Comparison of ENCODE assay signal across 15 cellular contexts in the genomic region with DNA sequence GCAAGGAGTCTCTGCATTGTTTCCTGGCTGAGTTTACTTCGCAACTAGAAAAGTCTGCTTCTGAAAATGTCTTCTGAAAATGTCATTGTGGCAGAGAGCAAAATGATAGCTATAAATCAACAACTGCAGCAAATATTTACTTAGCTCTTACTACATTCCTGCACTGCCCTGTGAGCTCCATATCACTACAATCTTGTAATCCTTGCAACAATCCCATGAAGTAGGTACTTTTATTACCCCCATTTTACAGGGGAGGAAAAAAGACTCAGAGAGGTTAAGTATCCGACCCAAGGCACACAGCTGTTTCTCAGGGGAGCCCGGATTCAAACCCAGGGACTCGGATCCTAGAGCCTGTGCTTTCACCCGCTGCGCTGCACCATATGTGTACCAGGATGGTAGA. TPM values are rescaled to one million over a fixed set of nuclear protein-coding genes. Genes with fewer than 3 reads are reported as not detected.
A peak's percentile ranks its signal among the peaks of the same experiment; 100 is the strongest.
DNase-seq lines count a peak whose midpoint lies in the region; ATAC-seq and TF ChIP-seq lines count a peak whose summit lies in the region.
"Had no signal": no experiment of that assay in that cellular context is flagged by ENCODE, and none has a peak within 500 bp of the region (broad histone marks: within the 10 kb centered on the region; RNA-seq: fewer than 3 reads in every experiment).

No MANE protein-coding gene starts in this region.

- no peaks in the 10 kb centered on the region for H3K36me3 Mint-ChIP-seq in natural killer cell treated with Interleukin-12 subunit alpha and Interleukin-12 subunit beta and Interleukin-15 and Interleukin-18, amount 100 ng/mL, for 72 hours

- no peak overlapping the region for H3K27ac Mint-ChIP-seq in natural killer cell treated with Interleukin-12 subunit alpha and Interleukin-12 subunit beta and Interleukin-15 and Interleukin-18, amount 100 ng/mL, for 72 hours
- H3K27ac Mint-ChIP-seq: T-helper 2 cell treated with Interferon-gamma antibody and Interleukin-4, amounts not matched to agents 5 μg/mL and 100 μg/mL, for 36 hours had no signal

- H3K27me3 ChIP-seq in BLaER1 = no peaks in the 10 kb centered on the region
- H3K27me3 ChIP-seq in colonic mucosa = no peaks in the 10 kb centered on the region
- H3K27me3 ChIP-seq in muscle layer of duodenum (ENCODE audit: low read depth, low read length) = no peaks in the 10 kb centered on the region
- no peaks in the 10 kb centered on the region for H3K27me3 ChIP-seq in BE2C

- H3K36me3 ChIP-seq in BLaER1 (no peaks in the 10 kb centered on the region), colonic mucosa (no peaks in the 10 kb centered on the region), muscle layer of duodenum (ENCODE audit: control insufficient read depth in 1 of 2, insufficient read depth in 2 of 2, low read length in 2 of 2) (no peaks in the 10 kb centered on the region), BE2C (no peaks in the 10 kb centered on the region)

- peak overlapping the region; percentile 53 for H3K9ac ChIP-seq in BLaER1
- H3K9ac ChIP-seq in colonic mucosa (ENCODE audit: low read depth in 2 of 2, low read length in 2 of 2) = peak overlapping the region in 1 of 2 donors; percentile 30

- H3K4me2 ChIP-seq in BLaER1 = peak overlapping the region; percentile 93

- H3K9me3 ChIP-seq in BLaER1 = no peaks in the 10 kb centered on the region
- no peaks in the 10 kb centered on the region for H3K9me3 ChIP-seq in colonic mucosa
- H3K9me3 ChIP-seq in muscle layer of duodenum (ENCODE audit: control insufficient read depth in 1 of 2, low read length in 2 of 2) = no peaks in the 10 kb centered on the region
- no peaks in the 10 kb centered on the region for H3K9me3 ChIP-seq in BE2C
- H3K9me3 ChIP-seq: psoas muscle had no signal

- ATAC-seq in HG03442 (IDR thresholded peaks at IDR 0.05; ENCODE audit: unreplicated experiment) (no peak), HG02970 (IDR thresholded peaks at IDR 0.05; ENCODE audit: low FRiP score, unreplicated experiment) (no peak)
- ATAC-seq in natural killer cell treated with Interleukin-12 subunit alpha and Interleukin-12 subunit beta and Interleukin-15 and Interleukin-18, amount 100 ng/mL, for 72 hours = no peak

- no peak for TF ChIP-seq CTCF in colonic mucosa (IDR thresholded peaks at IDR 0.05)
- TF ChIP-seq CTCF in BE2C (IDR thresholded peaks at IDR 0.05; ENCODE audit: low read depth, low read length) = no peak

- H3K27me3 Mint-ChIP-seq in natural killer cell treated with Interleukin-12 subunit alpha and Interleukin-12 subunit beta and Interleukin-15 and Interleukin-18, amount 100 ng/mL, for 72 hours = no peaks in the 10 kb centered on the region
- H3K27me3 Mint-ChIP-seq: activated CD4-positive, alpha-beta memory T cell treated with anti-CD3 and anti-CD28 coated beads for 36 hours had no signal

- H3K4me3 ChIP-seq in BLaER1 = peak overlapping the region; percentile 39; the same call in 1 of the 2 replicates
- no peak overlapping the region for H3K4me3 ChIP-seq in colonic mucosa
- no peak overlapping the region for H3K4me3 ChIP-seq in muscle layer of duodenum (ENCODE audit: low read depth in 1 of 2, low read length in 2 of 2)
- no peak overlapping the region for H3K4me3 ChIP-seq in BE2C (ENCODE audit: low read depth, low read length)
- H3K4me3 ChIP-seq: psoas muscle had no signal

- DNase-seq in HuH-7 (ENCODE audit: low spot score) = peak; percentile 67
- DNase-seq in colonic mucosa = no peak
- no peak for DNase-seq in BE2C
- DNase-seq in natural killer cell treated with Interleukin-12 subunit alpha and Interleukin-12 subunit beta and Interleukin-15 and Interleukin-18, amount 100 ng/mL, for 72 hours (ENCODE audit: low spot score) = no peak
- DNase-seq: activated CD4-positive, alpha-beta memory T cell treated with anti-CD3 and anti-CD28 coated beads for 36 hours; activated gamma-delta T cell; DMS79 treated with DMSO at 0.1 percent for 48 hours; stimulated activated CD4-positive, alpha-beta T cell treated with anti-CD3 and anti-CD28 coated beads, Interleukin-1b, Interleukin-23, amount 100 ng/mL, for 48 hours had no signal

- H3K27ac ChIP-seq in BLaER1 = peak overlapping the region; percentile 80
- peak overlapping the region; percentile 80 for H3K27ac ChIP-seq in colonic mucosa
- H3K27ac ChIP-seq in muscle layer of duodenum (ENCODE audit: low read length) = peak overlapping the region; percentile 16
- H3K27ac ChIP-seq: epithelial cell of prostate had no signal

- H4K20me1 ChIP-seq in BLaER1 = no peaks in the 10 kb centered on the region

- no peak overlapping the region for H3K4me3 Mint-ChIP-seq in natural killer cell treated with Interleukin-12 subunit alpha and Interleukin-12 subunit beta and Interleukin-15 and Interleukin-18, amount 100 ng/mL, for 72 hours
- H3K4me3 Mint-ChIP-seq: activated CD4-positive, alpha-beta memory T cell treated with anti-CD3 and anti-CD28 coated beads for 36 hours; T-helper 2 cell treated with Interferon-gamma antibody and Interleukin-4, amounts not matched to agents 5 μg/mL and 100 μg/mL, for 36 hours had no signal

- H3K9me3 Mint-ChIP-seq in natural killer cell treated with Interleukin-12 subunit alpha and Interleukin-12 subunit beta and Interleukin-15 and Interleukin-18, amount 100 ng/mL, for 72 hours = no peaks in the 10 kb centered on the region
- H3K9me3 Mint-ChIP-seq: activated CD4-positive, alpha-beta memory T cell treated with anti-CD3 and anti-CD28 coated beads for 36 hours; T-helper 2 cell treated with Interferon-gamma antibody and Interleukin-4, amounts not matched to agents 5 μg/mL and 100 μg/mL, for 36 hours had no signal

- intact Hi-C loops in colonic mucosa (cut with DNase I) = no loop called here

- H3K4me1 ChIP-seq in BLaER1 = peaks cover 96% of the 10 kb centered on the region
- H3K4me1 ChIP-seq in colonic mucosa = peaks cover 47% of the 10 kb centered on the region
- peaks cover 34 to 40% of the 10 kb centered on the region in 2 donors for H3K4me1 ChIP-seq in muscle layer of duodenum (ENCODE audit: control insufficient read depth in 1 of 2, insufficient read depth in 2 of 2, low read length in 2 of 2)
- peaks cover 13% of the 10 kb centered on the region for H3K4me1 ChIP-seq in BE2C

- H3K4me1 Mint-ChIP-seq in natural killer cell treated with Interleukin-12 subunit alpha and Interleukin-12 subunit beta and Interleukin-15 and Interleukin-18, amount 100 ng/mL, for 72 hours (ENCODE audit: low read depth in 2 of 2) = peaks cover 12 to 15% of the 10 kb centered on the region in 2 donors

RNA-seq across cellular contexts. Expression of gene SPTBN5, which starts 34.2 kb away (rescaled TPM):
- 1 to 10 TPM in 1 of 2 donors, under 1 TPM in 1; 0.72 to 2.3 TPM for total RNA-seq in colonic mucosa
- 1.7 TPM for polyA plus RNA-seq in BE2C (2012; ENCODE audit: insufficient read depth, insufficient read length, low read depth)
- 1 to 10 TPM; 1.1 to 2.4 TPM for total RNA-seq in natural killer cell treated with Interleukin-12 subunit alpha and Interleukin-12 subunit beta and Interleukin-15 and Interleukin-18, amount 100 ng/mL, for 72 hours

RNA-seq across cellular contexts. Expression of gene EHD4, which starts 44.3 kb away (rescaled TPM):
- total RNA-seq in colonic mucosa = 10 to 100 TPM; 30.3 to 40.0 TPM
- polyA plus RNA-seq in BE2C (2012; ENCODE audit: insufficient read depth, insufficient read length, low read depth) = 2.4 TPM
- total RNA-seq in natural killer cell treated with Interleukin-12 subunit alpha and Interleukin-12 subunit beta and Interleukin-15 and Interleukin-18, amount 100 ng/mL, for 72 hours = 10 to 100 TPM; 19.9 to 24.5 TPM

Comparison
In these comparisons a context has a peak if more than half of its experiments do, and no peak if none do; other contexts are left out.
1. H3K27ac ChIP-seq: peak in every context shown above with its lines; median percentile 80 in BLaER1; 80 in colonic mucosa; 16 in muscle layer of duodenum.